Comparison of ENCODE assay signal across 1 cellular context in genomic region chr1:62311473-62311943, GRCh38.
TF ChIP-seq lines count a peak whose summit lies in the region.

No MANE protein-coding gene starts in this region.

TF ChIP-seq in H1, 55 proteins besides CTCF, POLR2A, EP300 and RAD21:
- TF ChIP-seq FOSL1 (IDR thresholded peaks at IDR 0.05; ENCODE audit: insufficient read depth, low read depth, low read length) (no peak), CBX5 (IDR thresholded peaks at IDR 0.05; ENCODE audit: low read depth, low read length) (no peak), BRCA1 (IDR thresholded peaks at IDR 0.05; ENCODE audit: low read depth, low read length) (no peak), CREB1 (IDR thresholded peaks at IDR 0.05) (no peak), JUN (IDR thresholded peaks at IDR 0.05; ENCODE audit: low read depth, low read length) (no peak), YY1 (IDR thresholded peaks at IDR 0.05; ENCODE audit: low read depth, low read length) (no peak), BACH1 (IDR thresholded peaks at IDR 0.05; ENCODE audit: low read length) (no peak), TBP (IDR thresholded peaks at IDR 0.05; ENCODE audit: low read depth, low read length) (no peak), RNF2 (IDR thresholded peaks at IDR 0.05; ENCODE audit: borderline replicate concordance, low read depth, low read length, missing control alignments, poor library complexity, severe bottlenecking) (no peak), SP1 (IDR thresholded peaks at IDR 0.05; ENCODE audit: low read depth, low read length) (no peak), CHD1 (IDR thresholded peaks at IDR 0.05; ENCODE audit: low read depth, low read length) (no peak), SUZ12 (IDR thresholded peaks at IDR 0.05; ENCODE audit: low read length) (no peak), KDM1A (IDR thresholded peaks at IDR 0.05; ENCODE audit: borderline replicate concordance, low read length) (no peak), PHF8 (conservative IDR thresholded peaks at IDR 0.05; ENCODE audit: low read depth, low read length) (no peak), KDM4A (IDR thresholded peaks at IDR 0.05; ENCODE audit: low read depth, low read length, severe bottlenecking) (no peak), CEBPB (IDR thresholded peaks at IDR 0.05; ENCODE audit: low read depth, low read length) (no peak), JUND (IDR thresholded peaks at IDR 0.05; ENCODE audit: low read length) (no peak), RXRA (IDR thresholded peaks at IDR 0.05; ENCODE audit: insufficient read depth, low read depth, low read length) (no peak)
